ENCODE assay signal across 22 cellular contexts in the genomic region with DNA sequence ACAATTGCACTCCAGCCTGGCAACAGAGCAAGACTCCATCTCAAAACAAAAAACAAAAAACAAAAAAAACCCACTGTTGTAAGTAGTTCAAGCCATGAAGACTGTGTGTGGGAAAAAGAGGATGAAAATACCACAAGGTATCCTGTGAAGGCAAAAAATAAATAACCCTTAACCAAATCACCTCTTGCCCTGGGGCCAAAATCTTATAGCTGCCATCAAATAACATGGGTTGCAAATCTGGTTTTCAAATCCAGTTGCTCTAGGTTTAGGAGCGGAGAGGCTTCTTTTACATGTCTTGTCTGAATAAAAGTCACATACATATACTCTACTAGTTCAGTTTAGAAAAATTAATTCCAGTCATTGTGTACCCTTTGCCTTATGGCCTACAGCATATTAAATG.
DNase-seq lines count a peak whose midpoint lies in the region; TF ChIP-seq lines count a peak whose summit lies in the region.
"Had no signal": no experiment of that assay in that cellular context is flagged by ENCODE, and none has a peak within 500 bp of the region (broad histone marks: within the 10 kb centered on the region; RNA-seq: fewer than 3 reads in every experiment).

No MANE protein-coding gene starts in this region.

- H3K27me3 Mint-ChIP-seq in nephron (ENCODE audit: low read depth), result peaks cover 3% of the 10 kb centered on the region
- H3K27me3 Mint-ChIP-seq in endothelial cell (ENCODE audit: unreplicated experiment), result peaks cover 2% of the 10 kb centered on the region
- H3K27me3 Mint-ChIP-seq: CD4-positive, CD25-positive, alpha-beta regulatory T cell; CD8-positive, alpha-beta memory T cell had no signal

- no peak overlapping the region for H4K91ac ChIP-seq in mesenchymal stem cell (ENCODE audit: low read length)

- H3K4me3 ChIP-seq in Loucy (ENCODE audit: low read length, poor library complexity, severe bottlenecking), result no peak overlapping the region
- H3K4me3 ChIP-seq in PC-9, result no peak overlapping the region
- H3K4me3 ChIP-seq in mesenchymal stem cell (ENCODE audit: insufficient read depth in 1 of 2, low read depth in 1 of 2, low read length in 2 of 2), result no peak overlapping the region
- H3K4me3 ChIP-seq: GM12878 had no signal

- no TSS peak for BruUV-seq in PC-9 (replicated peaks; lab: Mats Ljungman, UMichigan)

- H3K4me1 ChIP-seq in Loucy (ENCODE audit: insufficient read depth, low read length, poor library complexity, severe bottlenecking), result peaks cover 72% of the 10 kb centered on the region
- peaks cover 18% of the 10 kb centered on the region for H3K4me1 ChIP-seq in PC-9 (replicated peaks; ENCODE audit: insufficient read depth)
- no peaks in the 10 kb centered on the region for H3K4me1 ChIP-seq in mesenchymal stem cell (ENCODE audit: control insufficient read depth, insufficient read depth, low read depth, low read length)
- H3K4me1 ChIP-seq: BE2C had no signal

- H3K79me1 ChIP-seq in mesenchymal stem cell (replicated peaks; ENCODE audit: low read length, poor library complexity, severe bottlenecking), result no peaks in the 10 kb centered on the region

- TF ChIP-seq CTCF in 22Rv1 (IDR thresholded peaks at IDR 0.05) (no peak), Loucy (conservative IDR thresholded peaks at IDR 0.05; ENCODE audit: low read length) (no peak), PC-9 (conservative IDR thresholded peaks at IDR 0.05) (no peak), nephron (IDR thresholded peaks at IDR 0.05; ENCODE audit: unreplicated experiment in 3 of 3) (no peak), endothelial cell (IDR thresholded peaks at IDR 0.05; ENCODE audit: unreplicated experiment) (no peak)

- H2BK120ac ChIP-seq in mesenchymal stem cell (ENCODE audit: low read depth, low read length), result no peak overlapping the region

- DNase-seq in PC-9 (peak in 1 of 2 experiments; percentile 19), midbrain (lab: John Stamatoyannopoulos, UW) (no peak), endothelial cell (ENCODE audit: low spot score) (no peak), mesenchymal stem cell (no peak)
- DNase-seq in stimulated activated CD4-positive, alpha-beta T cell treated with anti-CD3 and anti-CD28 coated beads, Interleukin-1b, Interleukin-23, amount 100 ng/mL, for 48 hours, result no peak
- DNase-seq: ACHN; BE2C; C1 segment of cervical spinal cord; CD4-positive, CD25-positive, alpha-beta regulatory T cell; CD8-positive, alpha-beta memory T cell; COR-L47; DMS 273 treated with DMSO at 0.1 percent for 48 hours; DMS53; DND-41; EL; GOT3; H7; HFFc6 had no signal

- H2BK15ac ChIP-seq in mesenchymal stem cell (ENCODE audit: low read depth, poor library complexity, severe bottlenecking), result no peak overlapping the region

- H3K9ac ChIP-seq in Loucy (ENCODE audit: low read depth, low read length, poor library complexity, severe bottlenecking) (peak overlapping the region; percentile 61), mesenchymal stem cell (ENCODE audit: low read length) (no peak overlapping the region)

- H3K4me2 ChIP-seq in Loucy (ENCODE audit: low read depth, low read length, poor library complexity, severe bottlenecking), result no peak overlapping the region
- H3K4me2 ChIP-seq in PC-9, result 0 out of 2 replicates have a peak overlapping the region, but pooled peaks have one; percentile 10
- H3K4me2 ChIP-seq in mesenchymal stem cell (ENCODE audit: low read length, poor library complexity, severe bottlenecking), result no peak overlapping the region

- CTCF ChIA-PET in PC-9 (lab: Charles Lee), result no interaction called here

- no peak overlapping the region for H3K4ac ChIP-seq in mesenchymal stem cell (ENCODE audit: low read depth in 1 of 2, low read length in 2 of 2)

- H3F3A ChIP-seq in Loucy (ENCODE audit: low read depth), result no peaks in the 10 kb centered on the region
- H3F3A ChIP-seq in PC-9 (ENCODE audit: insufficient read depth, low read depth), result no peaks in the 10 kb centered on the region

- H2AK5ac ChIP-seq in mesenchymal stem cell (ENCODE audit: low read length, severe bottlenecking), result no peak overlapping the region

- no peak overlapping the region for H3K18ac ChIP-seq in mesenchymal stem cell (ENCODE audit: low read depth in 1 of 2, low read length in 2 of 2)

- H3K9me3 Mint-ChIP-seq in nephron, result peaks cover 7% of the 10 kb centered on the region
- H3K9me3 Mint-ChIP-seq in endothelial cell (ENCODE audit: unreplicated experiment), result no peaks in the 10 kb centered on the region
- H3K9me3 Mint-ChIP-seq: HFFc6 had no signal

- H3K27me3 ChIP-seq in Loucy (ENCODE audit: insufficient read depth, low read length, poor library complexity, severe bottlenecking), result no peaks in the 10 kb centered on the region
- H3K27me3 ChIP-seq in PC-9 (ENCODE audit: insufficient read depth, low read depth), result no peaks in the 10 kb centered on the region
- H3K27me3 ChIP-seq in mesenchymal stem cell (ENCODE audit: control insufficient read depth in 1 of 2, insufficient read depth in 1 of 2, low read length in 2 of 2), result no peaks in the 10 kb centered on the region
- H3K27me3 ChIP-seq: BE2C had no signal

- H4K20me1 ChIP-seq in Loucy (ENCODE audit: insufficient read depth, low read length, poor library complexity, severe bottlenecking) (no peaks in the 10 kb centered on the region), PC-9 (ENCODE audit: insufficient read depth) (no peaks in the 10 kb centered on the region)

- no peak overlapping the region for H2BK12ac ChIP-seq in mesenchymal stem cell (ENCODE audit: low read length in 2 of 2)

- H3K79me2 ChIP-seq in Loucy (ENCODE audit: insufficient read depth, low read length) (peaks cover 15% of the 10 kb centered on the region; the same call in 1 of the 2 replicates), PC-9 (ENCODE audit: low read depth) (no peaks in the 10 kb centered on the region)

- no peaks in the 10 kb centered on the region for H3K36me3 ChIP-seq in Loucy (ENCODE audit: insufficient read depth, low read length)
- H3K36me3 ChIP-seq in PC-9 (ENCODE audit: low read depth), result no peaks in the 10 kb centered on the region
- H3K36me3 ChIP-seq in mesenchymal stem cell (ENCODE audit: control insufficient read depth in 1 of 2, insufficient read depth in 2 of 2, low read depth in 1 of 2, low read length in 2 of 2), result no peaks in the 10 kb centered on the region
- H3K36me3 ChIP-seq: BE2C had no signal

- H3K4me3 Mint-ChIP-seq in nephron (no peak overlapping the region), endothelial cell (ENCODE audit: unreplicated experiment) (no peak overlapping the region)
- H3K4me3 Mint-ChIP-seq: CD4-positive, CD25-positive, alpha-beta regulatory T cell; CD8-positive, alpha-beta memory T cell; HFFc6 had no signal

- H3K9me3 ChIP-seq in Loucy (ENCODE audit: insufficient read depth, low read depth, low read length) (peaks cover 15% of the 10 kb centered on the region), PC-9 (ENCODE audit: insufficient read depth, low read depth) (no peaks in the 10 kb centered on the region), mesenchymal stem cell (ENCODE audit: control insufficient read depth, low read length) (no peaks in the 10 kb centered on the region)
- H3K9me3 ChIP-seq: BE2C had no signal

- no peak overlapping the region for H2AFZ ChIP-seq in Loucy (ENCODE audit: low read length)
- no peak overlapping the region for H2AFZ ChIP-seq in PC-9
- H2AFZ ChIP-seq in mesenchymal stem cell (ENCODE audit: low read depth, low read length), result no peak overlapping the region

- peak overlapping the region; percentile 60; the same call in 1 of the 2 replicates for H3K27ac ChIP-seq in 22Rv1
- H3K27ac ChIP-seq in PC-9, result no peak overlapping the region
- no peak overlapping the region for H3K27ac ChIP-seq in mesenchymal stem cell (ENCODE audit: low read length, poor library complexity, severe bottlenecking)

- no CpG with 5 or more reads among the region's 1 CpG for WGBS in mesenchymal stem cell

- H3K9me2 ChIP-seq in Loucy (replicated peaks; ENCODE audit: low read depth, low read length) (no peaks in the 10 kb centered on the region), PC-9 (ENCODE audit: insufficient read depth) (no peaks in the 10 kb centered on the region)

- H3K23ac ChIP-seq in mesenchymal stem cell (ENCODE audit: low read length in 2 of 2), result no peak overlapping the region

- intact Hi-C loops in PC-9 (cut with micrococcal nuclease; ENCODE audit: unreplicated experiment), result loop anchor here (10.0 kb wide), 2 partner anchors 171 to 281 kb away; no protein-coding TSS in a partner anchor

- H2BK5ac ChIP-seq in mesenchymal stem cell (ENCODE audit: low read depth, low read length, poor library complexity, severe bottlenecking), result no peak overlapping the region

- H3K14ac ChIP-seq in mesenchymal stem cell (ENCODE audit: low read length in 2 of 2), result no peak overlapping the region

- peak overlapping the region in 2 of 3 experiments; percentile 2 to 37 for H3K27ac Mint-ChIP-seq in nephron
- H3K27ac Mint-ChIP-seq in endothelial cell (ENCODE audit: unreplicated experiment), result no peak overlapping the region
- H3K27ac Mint-ChIP-seq: CD4-positive, CD25-positive, alpha-beta regulatory T cell; CD8-positive, alpha-beta memory T cell; HFFc6 had no signal

- H3K4me1 Mint-ChIP-seq in nephron, result peaks cover 26% of the 10 kb centered on the region
- H3K4me1 Mint-ChIP-seq in endothelial cell (ENCODE audit: unreplicated experiment), result peaks cover 3% of the 10 kb centered on the region

- H3K36me3 Mint-ChIP-seq in nephron (ENCODE audit: low read depth) (no peaks in the 10 kb centered on the region), endothelial cell (ENCODE audit: low read depth, unreplicated experiment) (no peaks in the 10 kb centered on the region)

- POLR2A ChIA-PET in PC-9 (lab: Charles Lee; ENCODE audit: unreplicated experiment), result no interaction called here

- H4K8ac ChIP-seq in mesenchymal stem cell (ENCODE audit: low read length), result no peak overlapping the region
